Comparison of ENCODE assay signal across 1 cellular context in genomic region chr5:72470817-72471216, GRCh38.
TF ChIP-seq lines count a peak whose summit lies in the region.

No MANE protein-coding gene starts in this region.

TF ChIP-seq in IMR-90, 13 proteins besides CTCF, POLR2A, EP300 and RAD21:
- TF ChIP-seq MAFK (IDR thresholded peaks at IDR 0.05; ENCODE audit: low read depth, low read length) (no peak), RFX5 (IDR thresholded peaks at IDR 0.05; ENCODE audit: low read depth, low read length) (no peak), ELK1 (IDR thresholded peaks at IDR 0.05; ENCODE audit: borderline replicate concordance, low read depth, low read length) (no peak), RCOR1 (IDR thresholded peaks at IDR 0.05; ENCODE audit: insufficient replicate concordance, low read length) (no peak), USF2 (IDR thresholded peaks at IDR 0.05; ENCODE audit: low read depth, low read length) (no peak), NFE2L2 (IDR thresholded peaks at IDR 0.05; ENCODE audit: low read depth, low read length) (no peak)
TF ChIP-seq in IMR-90: peak in this region for 0.
